Comparison of ENCODE assay signal across 25 cellular contexts in genomic region chr7:126791306-126791705, GRCh38.
DNase-seq lines count a peak whose midpoint lies in the region; ATAC-seq, FAIRE-seq and TF ChIP-seq lines count a peak whose summit lies in the region.
"Had no signal": no experiment of that assay in that cellular context is flagged by ENCODE, and none has a peak within 500 bp of the region (broad histone marks: within the 10 kb centered on the region; RNA-seq: fewer than 3 reads in every experiment).

No MANE protein-coding gene starts in this region.

- peaks cover 6% of the 10 kb centered on the region for H3K4me1 Mint-ChIP-seq in MCF 10A (ENCODE audit: insufficient read depth, unreplicated experiment)
- H3K4me1 Mint-ChIP-seq: endodermal cell, nephron had no signal

- no peak for TF ChIP-seq POLR2A in breast epithelium (IDR thresholded peaks at IDR 0.05)

- H3K27me3 Mint-ChIP-seq in MCF 10A (ENCODE audit: insufficient read depth, unreplicated experiment), result no peaks in the 10 kb centered on the region

- no peaks in the 10 kb centered on the region for H3K36me3 Mint-ChIP-seq in MCF 10A (ENCODE audit: insufficient read depth, unreplicated experiment)
- H3K36me3 Mint-ChIP-seq: activated naive CD4-positive, alpha-beta T cell treated with anti-CD3 and anti-CD28 coated beads, Interleukin-2, amount 50 U/mL, for 72 hours had no signal

- no peak for TF ChIP-seq CTCF in MCF 10A (IDR thresholded peaks at IDR 0.05; ENCODE audit: unreplicated experiment)
- TF ChIP-seq CTCF in breast epithelium (IDR thresholded peaks at IDR 0.05), result no peak
- TF ChIP-seq CTCF in VCaP (conservative IDR thresholded peaks at IDR 0.05), result no peak
- no peak for TF ChIP-seq CTCF in foreskin keratinocyte (conservative IDR thresholded peaks at IDR 0.05)

- H3K9me3 Mint-ChIP-seq in MCF 10A (ENCODE audit: unreplicated experiment), result no peaks in the 10 kb centered on the region
- H3K9me3 Mint-ChIP-seq: activated naive CD4-positive, alpha-beta T cell treated with anti-CD3 and anti-CD28 coated beads, Interleukin-2, amount 50 U/mL, for 72 hours; activated T-helper 1 cell treated with anti-CD3 and anti-CD28 coated beads, Interleukin-12 subunit alpha, Interleukin-12 subunit beta, Interleukin-2, Interleukin-4 antibody, amounts not matched to agents 30 ng/mL and 10 ng/mL and 1 ng/mL, durations not matched to agents 14 hours and 24 hours and 36 hours; endodermal cell; H9; nephron had no signal

- no peak for FAIRE-seq in urothelium cell line (lab: Jason Lieb, UNC)
- FAIRE-seq: A549, pancreas had no signal

- intact Hi-C loops in MCF 10A (cut with micrococcal nuclease) (no loop called here), breast epithelium (cut with DNase I; ENCODE audit: low total_unique reads) (no loop called here)

- no peak overlapping the region for H3K4me3 Mint-ChIP-seq in MCF 10A (ENCODE audit: unreplicated experiment)
- H3K4me3 Mint-ChIP-seq: activated T-helper 1 cell treated with anti-CD3 and anti-CD28 coated beads, Interleukin-12 subunit alpha, Interleukin-12 subunit beta, Interleukin-2, Interleukin-4 antibody, amounts not matched to agents 30 ng/mL and 10 ng/mL and 1 ng/mL, durations not matched to agents 14 hours and 24 hours and 36 hours; endodermal cell; H9; nephron had no signal

- H3K27ac Mint-ChIP-seq in MCF 10A (ENCODE audit: low read depth, unreplicated experiment), result no peak overlapping the region
- H3K27ac Mint-ChIP-seq: activated naive CD4-positive, alpha-beta T cell treated with anti-CD3 and anti-CD28 coated beads, Interleukin-2, amount 50 U/mL, for 72 hours; activated T-helper 1 cell treated with anti-CD3 and anti-CD28 coated beads, Interleukin-12 subunit alpha, Interleukin-12 subunit beta, Interleukin-2, Interleukin-4 antibody, amounts not matched to agents 30 ng/mL and 10 ng/mL and 1 ng/mL, durations not matched to agents 14 hours and 24 hours and 36 hours; endodermal cell; nephron had no signal

- BruUV-seq in MCF 10A (replicated peaks; lab: Mats Ljungman, UMichigan), result no TSS peak

- H3K4me3 ChIP-seq in breast epithelium, result no peak overlapping the region
- H3K4me3 ChIP-seq: A549, ascending aorta, colonic mucosa, heart right ventricle, pancreas, Peyer's patch, sigmoid colon, SJSA1 had no signal

- POLR2A ChIA-PET in MCF 10A (lab: Yijun Ruan, JAX), result no interaction called here

- no peaks in the 10 kb centered on the region for H3K9me3 ChIP-seq in breast epithelium
- H3K9me3 ChIP-seq: A549, ascending aorta, BE2C, colonic mucosa, heart right ventricle, pancreas, Peyer's patch, sigmoid colon, SJSA1 had no signal

- H3K4me1 ChIP-seq in breast epithelium (no peaks in the 10 kb centered on the region), foreskin keratinocyte (no peaks in the 10 kb centered on the region)
- H3K4me1 ChIP-seq: A549, ascending aorta, colonic mucosa, heart right ventricle, pancreas, Peyer's patch, sigmoid colon, SJSA1 had no signal

- no peak overlapping the region for H3K27ac ChIP-seq in breast epithelium
- peak overlapping the region; percentile 30; the same call in 1 of the 2 replicates for H3K27ac ChIP-seq in VCaP
- no peak overlapping the region for H3K27ac ChIP-seq in foreskin keratinocyte
- H3K27ac ChIP-seq: A549, ascending aorta, colonic mucosa, heart right ventricle, pancreas, Peyer's patch, sigmoid colon, SJSA1 had no signal

- H3K27me3 ChIP-seq in breast epithelium (no peaks in the 10 kb centered on the region), foreskin keratinocyte (no peaks in the 10 kb centered on the region)
- H3K27me3 ChIP-seq: ascending aorta, BE2C, colonic mucosa, heart right ventricle, pancreas, Peyer's patch, sigmoid colon, SJSA1 had no signal

- DNase-seq in MCF 10A (ENCODE audit: unreplicated experiment) (peak; percentile 57), breast epithelium (ENCODE audit: low spot score in 2 of 2) (no peak), foreskin keratinocyte (peak in 1 of 2 donors; percentile 58), urothelium cell line (ENCODE audit: low spot score) (peak; percentile 13), NOMO-1 (lab: John Stamatoyannopoulos, UW; ENCODE audit: unreplicated experiment in 2 of 2) (no peak)
- no peak for DNase-seq in activated naive CD4-positive, alpha-beta T cell (lab: John Stamatoyannopoulos, UW)
- DNase-seq: activated CD4-positive, alpha-beta T cell treated with anti-CD3 and anti-CD28 coated beads for 4 hours; colonic mucosa; EL; endodermal cell; H9; heart right ventricle; left ventricle myocardium superior; pancreas; Peyer's patch; sigmoid colon had no signal

- CTCF ChIA-PET in MCF 10A (lab: Yijun Ruan, JAX), result interaction anchor here (0.7 to 5.0 kb wide), 2 partner anchors 11 to 444 kb away, joined by 3 to 22 read pairs; no protein-coding TSS in a partner anchor

- ATAC-seq in foreskin keratinocyte, result peak; percentile 85
- ATAC-seq in HG02588 (IDR thresholded peaks at IDR 0.05; ENCODE audit: unreplicated experiment), result no peak
- ATAC-seq: activated naive CD4-positive, alpha-beta T cell treated with anti-CD3 and anti-CD28 coated beads, Interleukin-2, amount 50 U/mL, for 72 hours; heart right ventricle; left ventricle myocardium superior; pancreas had no signal

- H3K36me3 ChIP-seq in breast epithelium, result no peaks in the 10 kb centered on the region
- H3K36me3 ChIP-seq: ascending aorta, BE2C, colonic mucosa, heart right ventricle, pancreas, Peyer's patch, sigmoid colon, SJSA1 had no signal

Comparison
In these comparisons a context has a peak if more than half of its experiments do, and no peak if none do; other contexts are left out.
1. DNase-seq: peak in MCF 10A (single experiment) and urothelium cell line (single experiment); none in breast epithelium (0 of 2), NOMO-1 (0 of 2) and activated naive CD4-positive, alpha-beta T cell (0 of 4).